ENCODE assay signal across 15 cellular contexts in the genomic region with DNA sequence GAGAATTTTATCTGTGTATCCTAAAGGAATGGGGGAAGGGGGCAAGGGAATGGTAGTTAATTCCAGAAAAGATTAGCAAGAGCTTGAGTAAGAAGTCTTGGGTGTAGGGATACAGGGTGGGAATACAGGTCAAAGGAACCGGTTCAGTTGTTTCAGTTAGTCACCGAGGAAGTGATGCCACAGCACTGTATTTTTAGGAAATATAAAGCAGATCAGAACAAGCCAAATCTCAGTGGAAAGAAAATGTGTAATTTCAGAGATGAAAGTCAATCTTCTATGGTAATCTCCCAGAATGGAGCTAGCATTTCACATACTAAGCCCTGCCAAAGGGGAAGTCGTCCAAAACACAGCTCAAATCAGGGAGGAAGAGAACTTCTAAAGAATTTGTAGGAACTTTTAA. TPM values are rescaled to one million over a fixed set of nuclear protein-coding genes. Genes with fewer than 3 reads are reported as not detected.
DNase-seq lines count a peak whose midpoint lies in the region; TF ChIP-seq lines count a peak whose summit lies in the region.
"Had no signal": no experiment of that assay in that cellular context is flagged by ENCODE, and none has a peak within 500 bp of the region (broad histone marks: within the 10 kb centered on the region; RNA-seq: fewer than 3 reads in every experiment).

No MANE protein-coding gene starts in this region.

- no peaks in the 10 kb centered on the region for H3K9me3 ChIP-seq in smooth muscle cell (replicated peaks; ENCODE audit: low read depth)

- no peaks in the 10 kb centered on the region for H3K79me2 ChIP-seq in smooth muscle cell (ENCODE audit: low read depth)

- WGBS in smooth muscle cell (ENCODE audit: low lambda C conversion rate), result 27% methylated on average over 3 of the region's 3 CpGs

- peaks cover 42% of the 10 kb centered on the region for H3K4me1 Mint-ChIP-seq in HFFc6 (ENCODE audit: low read depth)

- peak overlapping the region; percentile 85 for H3K27ac Mint-ChIP-seq in HFFc6
- H3K27ac Mint-ChIP-seq: activated B cell treated with CpG ODN at 0.5 μM for 24 hours, progenitor cell of endocrine pancreas had no signal

- TF ChIP-seq CTCF in HFFc6 (IDR thresholded peaks at IDR 0.05) (no peak), astrocyte of the spinal cord (IDR thresholded peaks at IDR 0.05; ENCODE audit: low read depth, low read length) (no peak), foreskin fibroblast (IDR thresholded peaks at IDR 0.05; ENCODE audit: low read depth, low read length) (no peak), smooth muscle cell (IDR thresholded peaks at IDR 0.05; ENCODE audit: borderline replicate concordance, insufficient read depth, poor library complexity, severe bottlenecking) (no peak)

- H3K4me1 ChIP-seq in smooth muscle cell (ENCODE audit: low read depth), result peaks cover 22% of the 10 kb centered on the region

- H3K36me3 ChIP-seq in smooth muscle cell (ENCODE audit: low read depth), result no peaks in the 10 kb centered on the region
- H3K36me3 ChIP-seq: cardiac muscle cell had no signal

- peaks cover 3% of the 10 kb centered on the region for H3K27me3 Mint-ChIP-seq in HFFc6 (ENCODE audit: insufficient read depth)
- H3K27me3 Mint-ChIP-seq: activated B cell treated with CpG ODN at 0.5 μM for 24 hours, progenitor cell of endocrine pancreas had no signal

- H3K4me3 Mint-ChIP-seq in HFFc6, result peak overlapping the region; percentile 62
- H3K4me3 Mint-ChIP-seq: activated B cell treated with CpG ODN at 0.5 μM for 24 hours had no signal

- peaks cover 2% of the 10 kb centered on the region for H3F3A ChIP-seq in smooth muscle cell (ENCODE audit: low read depth)

- H3K4me2 ChIP-seq in smooth muscle cell, result peak overlapping the region; percentile 5

- no peaks in the 10 kb centered on the region for H3K27me3 ChIP-seq in smooth muscle cell (ENCODE audit: low read depth)
- H3K27me3 ChIP-seq: cardiac muscle cell had no signal

- in situ Hi-C loops in astrocyte of the spinal cord (cut with HindIII; ENCODE audit: low sequenced_read_pairs), result no loop called here

- no peak overlapping the region for H3K9ac ChIP-seq in smooth muscle cell (ENCODE audit: low read depth)

- no peaks in the 10 kb centered on the region for H4K20me1 ChIP-seq in smooth muscle cell (ENCODE audit: low read depth)

- peak overlapping the region; percentile 47 for H3K27ac ChIP-seq in smooth muscle cell (ENCODE audit: low read depth)
- H3K27ac ChIP-seq: cardiac muscle cell had no signal

- H3K36me3 Mint-ChIP-seq in HFFc6 (ENCODE audit: low read depth), result peaks cover under 1% of the 10 kb centered on the region; the same call in 1 of the 2 replicates

- peaks cover 3% of the 10 kb centered on the region for H3K9me3 Mint-ChIP-seq in HFFc6
- H3K9me3 Mint-ChIP-seq: activated B cell treated with CpG ODN at 0.5 μM for 24 hours had no signal

- DNase-seq in HFFc6 (no peak), astrocyte of the spinal cord (ENCODE audit: low read depth, low spot score) (peak; percentile 60), foreskin fibroblast (peak; percentile 85 to 94), smooth muscle cell (lab: John Stamatoyannopoulos, UW; ENCODE audit: unreplicated experiment) (no peak), germinal center (ENCODE audit: low spot score) (no peak), NCI-H2171 treated with DMSO at 0.1 percent for 48 hours (lab: John Stamatoyannopoulos, UW) (no peak), epidermal melanocyte (ENCODE audit: insufficient read length, low spot score) (no peak), globus pallidus (ENCODE audit: low spot score) (no peak)
- DNase-seq: activated B cell treated with CpG ODN at 0.5 μM for 24 hours, NCI-H524, Right ventricle myocardium superior had no signal

- H3K4me3 ChIP-seq in astrocyte of the spinal cord (ENCODE audit: low read depth, low read length) (no peak overlapping the region), foreskin fibroblast (ENCODE audit: low read depth in 1 of 2, low read length in 2 of 2) (no peak overlapping the region), smooth muscle cell (no peak overlapping the region)
- H3K4me3 ChIP-seq: cardiac muscle cell, lung had no signal

- H2AFZ ChIP-seq in smooth muscle cell (ENCODE audit: low read depth), result no peak overlapping the region

RNA-seq across cellular contexts. Expression of a gene that starts 4.7 kb away (rescaled TPM):
- total RNA-seq in HFFc6 (2021; fragmentation: NEBNext Ultra II Directional; extraction: Animal tissue kit (Norgen Biotek cat#: 25700)), result 1,000 to 10,000 TPM in 3 of 6 experiments, 100 to 1,000 TPM in 3; 571 to 1,139 (median 936) TPM
- total RNA-seq in smooth muscle cell, result 538 and 586 TPM in 2 replicates
- 280 and 284 TPM in 2 replicates for polyA plus RNA-seq in smooth muscle cell

RNA-seq across cellular contexts. Expression of a gene that starts 34.8 kb away (rescaled TPM):
- total RNA-seq in HFFc6 (2021; fragmentation: NEBNext Ultra II Directional; extraction: Animal tissue kit (Norgen Biotek cat#: 25700)), result not detected
- total RNA-seq in smooth muscle cell, result not detected in 2 replicates
- 0.43 TPM in 1 of 2 replicates, not detected in the other for polyA plus RNA-seq in smooth muscle cell
- total RNA-seq: activated B cell treated with CpG ODN at 0.5 μM for 24 hours, glomerular endothelial cell, Right ventricle myocardium superior had no signal

Comparison
In these comparisons a context has a peak if more than half of its experiments do, and no peak if none do; other contexts are left out.
1. DNase-seq: peak in astrocyte of the spinal cord (single experiment) and foreskin fibroblast (2 of 2); none in HFFc6 (single experiment), smooth muscle cell (single experiment), germinal center (single experiment), NCI-H2171 treated with DMSO at 0.1 percent for 48 hours (single experiment), epidermal melanocyte (single experiment) and globus pallidus (single experiment).